12 cellular contexts compared by ENCODE assay signal in genomic region chr2:7052404-7052803, GRCh38.
DNase-seq lines count a peak whose midpoint lies in the region; ATAC-seq and TF ChIP-seq lines count a peak whose summit lies in the region.
"Had no signal": no experiment of that assay in that cellular context is flagged by ENCODE, and none has a peak within 500 bp of the region (broad histone marks: within the 10 kb centered on the region; RNA-seq: fewer than 3 reads in every experiment).

No MANE protein-coding gene starts in this region.

- intact Hi-C loops in ovary (cut with DNase I), result no loop called here

- ATAC-seq in GM19035 (IDR thresholded peaks at IDR 0.05; ENCODE audit: unreplicated experiment) (peak; percentile 60), GM21786 (IDR thresholded peaks at IDR 0.05; ENCODE audit: unreplicated experiment) (peak; percentile 92), HG03342 (IDR thresholded peaks at IDR 0.05; ENCODE audit: unreplicated experiment) (peak; percentile 84), GM23338 (no peak)
- peak; percentile 85 for ATAC-seq in stimulated activated memory B cell treated with anti-CD40 and anti-IgM and Interleukin-4, amounts not matched to agents 10 μg/mL and 1 μg/mL and 100 μg/mL, for 72 hours
- ATAC-seq: activated naive CD4-positive, alpha-beta T cell treated with anti-CD3 and anti-CD28 coated beads, Interleukin-2, amount 50 U/mL, for 72 hours had no signal

- no peak overlapping the region for H3K4me2 ChIP-seq in GM23338

- H3F3A ChIP-seq in GM23338 (replicated peaks; ENCODE audit: low read depth), result no peaks in the 10 kb centered on the region

- WGBS in ovary, 3 donors, result 67 to 78% (median 68%) methylated on average over 3 of the region's 3 CpGs

- peaks cover 34% of the 10 kb centered on the region for H3K27me3 Mint-ChIP-seq in stimulated activated memory B cell treated with anti-CD40 and anti-IgM and Interleukin-4, amounts not matched to agents 10 μg/mL and 1 μg/mL and 100 μg/mL, for 72 hours
- peaks cover 4% of the 10 kb centered on the region for H3K27me3 Mint-ChIP-seq in GM23338 (ENCODE audit: insufficient read depth, low read depth, poor library complexity)
- H3K27me3 Mint-ChIP-seq: activated CD4-positive, alpha-beta memory T cell treated with anti-CD3 and anti-CD28 coated beads for 36 hours had no signal

- H3K36me3 ChIP-seq in ovary (no peaks in the 10 kb centered on the region), GM23338 (ENCODE audit: insufficient read depth) (no peaks in the 10 kb centered on the region)
- H3K36me3 ChIP-seq: Peyer's patch, right atrium auricular region had no signal

- H2AFZ ChIP-seq in GM23338, result no peak overlapping the region

- H3K9me3 Mint-ChIP-seq in stimulated activated memory B cell treated with anti-CD40 and anti-IgM and Interleukin-4, amounts not matched to agents 10 μg/mL and 1 μg/mL and 100 μg/mL, for 72 hours, result peaks cover 9% of the 10 kb centered on the region
- H3K9me3 Mint-ChIP-seq in GM23338, result no peaks in the 10 kb centered on the region; the same call in 1 of the 3 replicates
- H3K9me3 Mint-ChIP-seq: activated CD4-positive, alpha-beta memory T cell treated with anti-CD3 and anti-CD28 coated beads for 36 hours; activated naive CD4-positive, alpha-beta T cell treated with anti-CD3 and anti-CD28 coated beads, Interleukin-2, amount 50 U/mL, for 72 hours had no signal

- no peaks in the 10 kb centered on the region for H4K20me1 ChIP-seq in GM23338 (replicated peaks; ENCODE audit: insufficient read depth)

- TF ChIP-seq POLR2A in ovary (IDR thresholded peaks at IDR 0.05), result no peak

- no peak overlapping the region for H3K4me3 ChIP-seq in ovary
- no peak overlapping the region for H3K4me3 ChIP-seq in GM23338
- H3K4me3 ChIP-seq: Peyer's patch, right atrium auricular region had no signal

- peaks cover 12% of the 10 kb centered on the region for H3K4me1 Mint-ChIP-seq in stimulated activated memory B cell treated with anti-CD40 and anti-IgM and Interleukin-4, amounts not matched to agents 10 μg/mL and 1 μg/mL and 100 μg/mL, for 72 hours
- peaks cover 22% of the 10 kb centered on the region for H3K4me1 Mint-ChIP-seq in GM23338

- TF ChIP-seq CTCF in ovary (IDR thresholded peaks at IDR 0.05), result no peak
- TF ChIP-seq CTCF in GM23338 (conservative IDR thresholded peaks at IDR 0.05; ENCODE audit: low read depth in 2 of 2), result no peak

- no peak for DNase-seq in activated CD8-positive, alpha-beta memory T cell treated with anti-CD3 and anti-CD28 coated beads, Interleukin-2, amount 50 U/mL, for 4 hours
- DNase-seq in ovary (no peak), GM23338 (ENCODE audit: low spot score) (no peak)
- DNase-seq: activated CD4-positive, alpha-beta memory T cell treated with anti-CD3 and anti-CD28 coated beads for 36 hours; NCI-H2171 treated with DMSO at 0.1 percent for 48 hours had no signal

- no peak for TF ChIP-seq EP300 in ovary (IDR thresholded peaks at IDR 0.05)

- H3K27ac Mint-ChIP-seq in stimulated activated memory B cell treated with anti-CD40 and anti-IgM and Interleukin-4, amounts not matched to agents 10 μg/mL and 1 μg/mL and 100 μg/mL, for 72 hours, result no peak overlapping the region
- H3K27ac Mint-ChIP-seq in GM23338, result no peak overlapping the region
- H3K27ac Mint-ChIP-seq: activated CD4-positive, alpha-beta memory T cell treated with anti-CD3 and anti-CD28 coated beads for 36 hours; activated naive CD4-positive, alpha-beta T cell treated with anti-CD3 and anti-CD28 coated beads, Interleukin-2, amount 50 U/mL, for 72 hours had no signal

- no peaks in the 10 kb centered on the region for H3K79me2 ChIP-seq in GM23338 (replicated peaks; ENCODE audit: insufficient read depth)

- no peak overlapping the region for H3K4me3 Mint-ChIP-seq in stimulated activated memory B cell treated with anti-CD40 and anti-IgM and Interleukin-4, amounts not matched to agents 10 μg/mL and 1 μg/mL and 100 μg/mL, for 72 hours
- no peak overlapping the region for H3K4me3 Mint-ChIP-seq in GM23338
- H3K4me3 Mint-ChIP-seq: activated CD4-positive, alpha-beta memory T cell treated with anti-CD3 and anti-CD28 coated beads for 36 hours had no signal

- H3K4me1 ChIP-seq in ovary (ENCODE audit: insufficient read depth) (no peaks in the 10 kb centered on the region), GM23338 (ENCODE audit: insufficient read depth) (peaks cover 10% of the 10 kb centered on the region; the same call in 1 of the 2 replicates)
- H3K4me1 ChIP-seq: right atrium auricular region had no signal

- no peaks in the 10 kb centered on the region for H3K27me3 ChIP-seq in ovary
- H3K27me3 ChIP-seq in GM23338 (ENCODE audit: insufficient read depth), result no peaks in the 10 kb centered on the region
- H3K27me3 ChIP-seq: Peyer's patch, right atrium auricular region had no signal

- H3K9me2 ChIP-seq in GM23338 (ENCODE audit: insufficient read depth), result peaks cover 7% of the 10 kb centered on the region; the same call in 1 of the 2 replicates

- no peak overlapping the region for H3K27ac ChIP-seq in ovary
- no peak overlapping the region for H3K27ac ChIP-seq in GM23338 (ENCODE audit: low read depth)
- H3K27ac ChIP-seq: Peyer's patch, right atrium auricular region had no signal

- H3K36me3 Mint-ChIP-seq in stimulated activated memory B cell treated with anti-CD40 and anti-IgM and Interleukin-4, amounts not matched to agents 10 μg/mL and 1 μg/mL and 100 μg/mL, for 72 hours, result peaks cover 5% of the 10 kb centered on the region
- H3K36me3 Mint-ChIP-seq in GM23338 (ENCODE audit: low read depth), result no peaks in the 10 kb centered on the region; the same call in 2 of the 3 replicates
- H3K36me3 Mint-ChIP-seq: activated CD4-positive, alpha-beta memory T cell treated with anti-CD3 and anti-CD28 coated beads for 36 hours had no signal

- no peaks in the 10 kb centered on the region for H3K9me3 ChIP-seq in ovary
- H3K9me3 ChIP-seq: Peyer's patch, right atrium auricular region had no signal

TF ChIP-seq in GM23338, 12 proteins besides CTCF, POLR2A, EP300 and RAD21 (continues in another document):
- TF ChIP-seq ETS1 (IDR thresholded peaks at IDR 0.05) (no peak), ZNF114 (CRISPR knock-in tag; IDR thresholded peaks at IDR 0.05) (no peak), NANOG (IDR thresholded peaks at IDR 0.05; ENCODE audit: borderline replicate concordance) (no peak), CREB1 (CRISPR knock-in tag; IDR thresholded peaks at IDR 0.05; ENCODE audit: low read depth) (no peak), EZH2phosphoT487 (IDR thresholded peaks at IDR 0.05; ENCODE audit: unreplicated experiment) (no peak), POLR2AphosphoS5 (IDR thresholded peaks at IDR 0.05; ENCODE audit: low read depth) (no peak), STAT1 (IDR thresholded peaks at IDR 0.05; ENCODE audit: unreplicated experiment) (no peak)
